16 cellular contexts compared by ENCODE assay signal in genomic region chr3:10620833-10621082, GRCh38.
DNase-seq lines count a peak whose midpoint lies in the region; ATAC-seq and TF ChIP-seq lines count a peak whose summit lies in the region.
"Had no signal": no experiment of that assay in that cellular context is flagged by ENCODE, and none has a peak within 500 bp of the region (broad histone marks: within the 10 kb centered on the region; RNA-seq: fewer than 3 reads in every experiment).

No MANE protein-coding gene starts in this region.

- H3K79me2 ChIP-seq in HCT116 (ENCODE audit: insufficient read depth, low read length): no peaks in the 10 kb centered on the region
- no peaks in the 10 kb centered on the region for H3K79me2 ChIP-seq in SK-N-SH (ENCODE audit: insufficient read depth)

- WGBS in neuronal stem cell (ENCODE audit: extremely low coverage in 2 of 2, insufficient read length in 2 of 2, insufficient replicate concordance in 1 of 2), 2 donors: no CpG with 5 or more reads among the region's 2 CpGs
- 67% methylated on average over 1 of the region's 2 CpGs for WGBS in SK-N-SH (ENCODE audit: low lambda C conversion rate)

- no peak for TF ChIP-seq POLR2A in HCT116 (IDR thresholded peaks at IDR 0.05; ENCODE audit: borderline replicate concordance, extremely low read depth, insufficient read depth, insufficient read length)

- no peak overlapping the region for H3K4ac ChIP-seq in neuronal stem cell (ENCODE audit: low read length)

- H3K9me3 ChIP-seq in HCT116 (ENCODE audit: control insufficient read depth in 1 of 2, insufficient read depth in 1 of 2, low read depth in 1 of 2, low read length in 2 of 2) (no peaks in the 10 kb centered on the region), neuronal stem cell (replicated peaks in 1 of 2; ENCODE audit: control insufficient read depth in 2 of 2, insufficient read depth in 1 of 2, low read depth in 1 of 2, low read length in 2 of 2) (no peaks in the 10 kb centered on the region), SK-N-SH (no peaks in the 10 kb centered on the region)
- H3K9me3 ChIP-seq: BLaER1, Caco-2 had no signal

- no peak overlapping the region for H4K8ac ChIP-seq in neuronal stem cell (ENCODE audit: low read depth, low read length)

- RAD21 ChIA-PET in HCT116 (lab: Charles Lee; ENCODE audit: low non-redundant PET in 1 of 2, low total read pairs in 2 of 2, uncharacterized antibody in 2 of 2, unreplicated experiment in 2 of 2): no interaction called here

- no peaks in the 10 kb centered on the region for H3K36me3 ChIP-seq in HCT116 (ENCODE audit: control insufficient read depth in 1 of 2, insufficient read depth in 2 of 2, low read length in 2 of 2)
- H3K36me3 ChIP-seq in neuronal stem cell (replicated peaks in 1 of 2; ENCODE audit: control insufficient read depth in 2 of 2, insufficient read depth in 2 of 2, low read length in 2 of 2): no peaks in the 10 kb centered on the region
- no peaks in the 10 kb centered on the region for H3K36me3 ChIP-seq in SK-N-SH (replicated peaks in 1 of 2; ENCODE audit: control insufficient read depth in 1 of 2, insufficient read depth in 2 of 2, low read length in 1 of 2)
- H3K36me3 ChIP-seq: BLaER1 had no signal

- H3K14ac ChIP-seq in neuronal stem cell (ENCODE audit: low read length): peak overlapping the region; percentile 40

- ATAC-seq in HCT116: 0 out of 2 replicates have a peak, but pooled peaks have one; percentile 20
- peak; percentile 6 for ATAC-seq in stimulated activated effector memory CD8-positive, alpha-beta T cell treated with anti-CD3 and anti-CD28 coated beads, Interleukin-12 subunit alpha, Interleukin-12 subunit beta, amount 100 ng/mL, for 72 hours
- ATAC-seq: CD8-positive, alpha-beta T cell had no signal

- H4K91ac ChIP-seq in neuronal stem cell (ENCODE audit: low read depth, low read length, poor library complexity): no peak overlapping the region

- H3K9ac ChIP-seq in HCT116 (ENCODE audit: low read length): no peak overlapping the region
- no peak overlapping the region for H3K9ac ChIP-seq in neuronal stem cell (ENCODE audit: low read depth, low read length, poor library complexity)
- H3K9ac ChIP-seq in SK-N-SH: no peak overlapping the region
- H3K9ac ChIP-seq: BLaER1 had no signal

- no peak overlapping the region for H2BK120ac ChIP-seq in neuronal stem cell (ENCODE audit: low read depth, low read length)

- peaks cover 51% of the 10 kb centered on the region for H3K27me3 ChIP-seq in HCT116 (ENCODE audit: insufficient read depth, low read length)
- H3K27me3 ChIP-seq in neuronal stem cell (ENCODE audit: control insufficient read depth in 3 of 3, insufficient read depth in 3 of 3, low read depth in 1 of 3, low read length in 3 of 3): no peaks in the 10 kb centered on the region
- no peaks in the 10 kb centered on the region for H3K27me3 ChIP-seq in SK-N-SH (ENCODE audit: insufficient read depth)
- H3K27me3 ChIP-seq: BLaER1 had no signal

- TF ChIP-seq EP300 in SK-N-SH (IDR thresholded peaks at IDR 0.05; ENCODE audit: borderline replicate concordance in 1 of 2, low read depth in 1 of 2, low read length in 1 of 2): no peak

- H2AFZ ChIP-seq in HCT116 (ENCODE audit: low read depth, low read length, poor library complexity, severe bottlenecking) (no peak overlapping the region), neuronal stem cell (ENCODE audit: low read length) (no peak overlapping the region), SK-N-SH (ENCODE audit: low read depth) (no peak overlapping the region)

- no peaks in the 10 kb centered on the region for H3F3A ChIP-seq in SK-N-SH (replicated peaks; ENCODE audit: insufficient read depth)

- H3K27ac ChIP-seq in HCT116 (ENCODE audit: low read depth, low read length) (no peak overlapping the region), neuronal stem cell (replicated peaks; ENCODE audit: low read length) (no peak overlapping the region), SK-N-SH (ENCODE audit: low read depth in 2 of 2, low read length in 1 of 2) (no peak overlapping the region)
- H3K27ac ChIP-seq: BLaER1, C4-2B had no signal

- DNase-seq in HCT116 (ENCODE audit: low read depth, low spot score) (no peak), neuronal stem cell (ENCODE audit: low spot score) (no peak), HPDE6-E6E7 (ENCODE audit: extremely low spot score) (no peak), SK-N-SH (no peak)
- DNase-seq in stimulated activated effector memory CD8-positive, alpha-beta T cell treated with anti-CD3 and anti-CD28 coated beads, Interleukin-12 subunit alpha, Interleukin-12 subunit beta, amount 100 ng/mL, for 72 hours (ENCODE audit: low spot score in 2 of 2): no peak
- no peak for DNase-seq in activated naive CD4-positive, alpha-beta T cell treated with anti-CD3 and anti-CD28 coated beads, Interleukin-2, amount 50 U/mL, for 16 hours
- DNase-seq: Caco-2; CD4-positive, CD25-positive, alpha-beta regulatory T cell; CD8-positive, alpha-beta T cell; DMS153; DND-41; H9; HFFc6 had no signal

- H2BK5ac ChIP-seq in neuronal stem cell (ENCODE audit: low read length): no peak overlapping the region

- H3K36me3 Mint-ChIP-seq in stimulated activated effector memory CD8-positive, alpha-beta T cell treated with anti-CD3 and anti-CD28 coated beads, Interleukin-12 subunit alpha, Interleukin-12 subunit beta, amount 100 ng/mL, for 72 hours: no peaks in the 10 kb centered on the region
- H3K36me3 Mint-ChIP-seq: CD4-positive, CD25-positive, alpha-beta regulatory T cell; CD8-positive, alpha-beta T cell had no signal

- TF ChIP-seq RAD21 in HCT116 (IDR thresholded peaks at IDR 0.05; ENCODE audit: low read depth) (no peak), SK-N-SH (IDR thresholded peaks at IDR 0.05; ENCODE audit: low read length) (no peak)

- H3K4me3 Mint-ChIP-seq in stimulated activated effector memory CD8-positive, alpha-beta T cell treated with anti-CD3 and anti-CD28 coated beads, Interleukin-12 subunit alpha, Interleukin-12 subunit beta, amount 100 ng/mL, for 72 hours: no peak overlapping the region
- H3K4me3 Mint-ChIP-seq: B cell; CD4-positive, CD25-positive, alpha-beta regulatory T cell; CD8-positive, alpha-beta T cell; H9; HFFc6 had no signal

- CTCF ChIA-PET in HCT116 (lab: Charles Lee) (no interaction called here), SK-N-SH (lab: Yijun Ruan, JAX) (interaction anchor here (0.9 to 2.3 kb wide), 4 partner anchors 8 to 275 kb away, joined by 3 to 11 read pairs (median 4); no protein-coding TSS in a partner anchor)

- peak overlapping the region; percentile 8 for H3K23ac ChIP-seq in neuronal stem cell (ENCODE audit: low read depth, low read length, poor library complexity)

- no TSS peak for BruUV-seq in HCT116 (replicated peaks; lab: Mats Ljungman, UMichigan)

- H4K20me1 ChIP-seq in HCT116 (ENCODE audit: insufficient read depth): no peaks in the 10 kb centered on the region
- no peaks in the 10 kb centered on the region for H4K20me1 ChIP-seq in SK-N-SH (ENCODE audit: insufficient read depth)
- H4K20me1 ChIP-seq: BLaER1 had no signal

- peak overlapping the region; percentile 9 for H2BK15ac ChIP-seq in neuronal stem cell (ENCODE audit: low read length)

- H3K27ac Mint-ChIP-seq in stimulated activated effector memory CD8-positive, alpha-beta T cell treated with anti-CD3 and anti-CD28 coated beads, Interleukin-12 subunit alpha, Interleukin-12 subunit beta, amount 100 ng/mL, for 72 hours: no peak overlapping the region
- H3K27ac Mint-ChIP-seq: B cell; CD4-positive, CD25-positive, alpha-beta regulatory T cell; CD8-positive, alpha-beta T cell; HFFc6 had no signal

- peak overlapping the region; percentile 61 for H3K18ac ChIP-seq in neuronal stem cell (ENCODE audit: low read length)

- H3K4me2 ChIP-seq in HCT116 (ENCODE audit: low read length) (no peak overlapping the region), neuronal stem cell (ENCODE audit: insufficient read depth, low read length, poor library complexity, severe bottlenecking) (no peak overlapping the region), SK-N-SH (no peak overlapping the region)
- H3K4me2 ChIP-seq: BLaER1 had no signal

- no peaks in the 10 kb centered on the region for H3K9me3 Mint-ChIP-seq in stimulated activated effector memory CD8-positive, alpha-beta T cell treated with anti-CD3 and anti-CD28 coated beads, Interleukin-12 subunit alpha, Interleukin-12 subunit beta, amount 100 ng/mL, for 72 hours
- H3K9me3 Mint-ChIP-seq: CD4-positive, CD25-positive, alpha-beta regulatory T cell; CD8-positive, alpha-beta T cell; HFFc6 had no signal

- POLR2A ChIA-PET in HCT116 (lab: Charles Lee): no interaction called here
- POLR2A ChIA-PET in SK-N-SH (lab: Yijun Ruan, JAX): no interaction called here

- H3K9me2 ChIP-seq in HCT116 (ENCODE audit: insufficient read depth): no peaks in the 10 kb centered on the region
- H3K9me2 ChIP-seq in SK-N-SH: no peaks in the 10 kb centered on the region

- H3K79me1 ChIP-seq in neuronal stem cell (ENCODE audit: low read depth, low read length): no peaks in the 10 kb centered on the region

- no peak overlapping the region for H3K4me3 ChIP-seq in HCT116 (replicated peaks in 1 of 2; ENCODE audit: low read depth in 1 of 2, low read length in 2 of 2)
- H3K4me3 ChIP-seq in neuronal stem cell (ENCODE audit: low read length in 2 of 2): no peak overlapping the region
- no peak overlapping the region for H3K4me3 ChIP-seq in SK-N-SH (ENCODE audit: low read depth in 2 of 2, low read length in 1 of 2)
- H3K4me3 ChIP-seq: BLaER1 had no signal

- TF ChIP-seq CTCF in HCT116 (IDR thresholded peaks at IDR 0.05 in 2 of 3, conservative IDR thresholded peaks at IDR 0.05 in 1 of 3; ENCODE audit: borderline replicate concordance in 1 of 3, insufficient read depth in 1 of 3, low read depth in 2 of 3, low read length in 2 of 3) (no peak), SK-N-SH (IDR thresholded peaks at IDR 0.05) (no peak)

- H3K4me1 ChIP-seq in HCT116 (ENCODE audit: control insufficient read depth in 1 of 2, insufficient read depth in 2 of 2, low read length in 2 of 2) (no peaks in the 10 kb centered on the region), neuronal stem cell (ENCODE audit: control insufficient read depth in 2 of 2, insufficient read depth in 1 of 2, low read depth in 1 of 2, low read length in 2 of 2) (peaks cover 0 to 4% of the 10 kb centered on the region in 2 donors), SK-N-SH (ENCODE audit: control insufficient read depth in 1 of 2, insufficient read depth in 2 of 2, low read depth in 1 of 2, low read length in 1 of 2) (peaks cover 0 to 9% of the 10 kb centered on the region in 2 experiments; a peak in 1 of 4 replicates)
- H3K4me1 ChIP-seq: Caco-2 had no signal

- no peak overlapping the region for H2BK12ac ChIP-seq in neuronal stem cell (ENCODE audit: low read length)

- H3K4me1 Mint-ChIP-seq in stimulated activated effector memory CD8-positive, alpha-beta T cell treated with anti-CD3 and anti-CD28 coated beads, Interleukin-12 subunit alpha, Interleukin-12 subunit beta, amount 100 ng/mL, for 72 hours: no peaks in the 10 kb centered on the region
- H3K4me1 Mint-ChIP-seq: B cell had no signal

- H2AK5ac ChIP-seq in neuronal stem cell (ENCODE audit: low read depth, low read length): peak overlapping the region; percentile 57

- intact Hi-C loops in HCT116 (cut with micrococcal nuclease): no loop called here

TF ChIP-seq in SK-N-SH, 30 proteins besides CTCF, POLR2A, EP300 and RAD21:
- TF ChIP-seq JUND (IDR thresholded peaks at IDR 0.05) (no peak), NFIC (IDR thresholded peaks at IDR 0.05; ENCODE audit: borderline replicate concordance) (no peak), TCF12 (IDR thresholded peaks at IDR 0.05) (no peak), MXI1 (IDR thresholded peaks at IDR 0.05; ENCODE audit: low read depth, low read length) (no peak), ELF1 (IDR thresholded peaks at IDR 0.05) (no peak)
